14 cellular contexts compared by ENCODE assay signal in genomic region chr7:24038993-24039392, GRCh38.
"Had no signal": no experiment of that assay in that cellular context is flagged by ENCODE, and none has a peak within 500 bp of the region (broad histone marks: within the 10 kb centered on the region; RNA-seq: fewer than 3 reads in every experiment).

No MANE protein-coding gene starts in this region.

- H3K36me3 Mint-ChIP-seq: activated naive CD4-positive, alpha-beta T cell treated with anti-CD3 and anti-CD28 coated beads, Interleukin-2, amount 50 U/mL, for 24 hours had no signal

- H3K27ac Mint-ChIP-seq: activated CD4-positive, alpha-beta T cell treated with anti-CD3 and anti-CD28 coated beads, Interleukin-2, amount 10 ng/mL, durations not matched to agents 7 days and 5 days; activated naive CD4-positive, alpha-beta T cell treated with anti-CD3 and anti-CD28 coated beads, Interleukin-2, amount 50 U/mL, for 24 hours; activated T-helper 2 cell treated with anti-CD3 and anti-CD28 coated beads, Interferon-gamma antibody, Interleukin-2, Interleukin-4, amounts not matched to agents 10 μg/mL and 5 μg/mL and 100 μg/mL, durations not matched to agents 14 hours and 24 hours and 36 hours had no signal

- H3K9me3 Mint-ChIP-seq: activated CD4-positive, alpha-beta T cell treated with anti-CD3 and anti-CD28 coated beads, Interleukin-2, amount 10 ng/mL, durations not matched to agents 7 days and 5 days; activated naive CD4-positive, alpha-beta T cell treated with anti-CD3 and anti-CD28 coated beads, Interleukin-2, amount 50 U/mL, for 24 hours; activated T-helper 2 cell treated with anti-CD3 and anti-CD28 coated beads, Interferon-gamma antibody, Interleukin-2, Interleukin-4, amounts not matched to agents 10 μg/mL and 5 μg/mL and 100 μg/mL, durations not matched to agents 14 hours and 24 hours and 36 hours had no signal

- H3K27me3 ChIP-seq: body of pancreas, gastroesophageal sphincter had no signal

- H3K4me1 ChIP-seq: body of pancreas, gastroesophageal sphincter, psoas muscle had no signal

- H3K9me3 ChIP-seq: body of pancreas, gastroesophageal sphincter, psoas muscle, thoracic aorta had no signal

- H3K27ac ChIP-seq: body of pancreas, gastroesophageal sphincter, psoas muscle, thoracic aorta had no signal

- H3K4me3 Mint-ChIP-seq: activated CD4-positive, alpha-beta T cell treated with anti-CD3 and anti-CD28 coated beads, Interleukin-2, amount 10 ng/mL, durations not matched to agents 7 days and 5 days; activated naive CD4-positive, alpha-beta T cell treated with anti-CD3 and anti-CD28 coated beads, Interleukin-2, amount 50 U/mL, for 24 hours had no signal

- H3K36me3 ChIP-seq: gastroesophageal sphincter, thoracic aorta had no signal

- H3K27me3 Mint-ChIP-seq: activated naive CD4-positive, alpha-beta T cell treated with anti-CD3 and anti-CD28 coated beads, Interleukin-2, amount 50 U/mL, for 24 hours had no signal

- H3K4me3 ChIP-seq: body of pancreas, gastroesophageal sphincter, psoas muscle, thoracic aorta had no signal

- DNase-seq: activated CD4-positive, alpha-beta T cell treated with anti-CD3 and anti-CD28 coated beads, Interleukin-2, amount 10 ng/mL, durations not matched to agents 7 days and 5 days; activated CD4-positive, CD25-positive, alpha-beta regulatory T cell; amniotic stem cell; body of pancreas; effector memory CD4-positive, alpha-beta T cell; left ventricle myocardium superior; mesendoderm; psoas muscle; stimulated activated CD4-positive, alpha-beta T cell treated with anti-CD3 and anti-CD28 coated beads, Interleukin-12 subunit alpha, Interleukin-12 subunit beta, amount 100 ng/mL, for 4 hours; stimulated activated naive CD4-positive, alpha-beta T cell treated with Interleukin-2 at 50 U/mL for 16 hours had no signal
